26 cellular contexts compared by ENCODE assay signal in genomic region chr17:50066995-50067394, GRCh38. TPM values are rescaled to one million over a fixed set of nuclear protein-coding genes. Genes with fewer than 3 reads are reported as not detected.
DNase-seq lines count a peak whose midpoint lies in the region; ATAC-seq, FAIRE-seq and TF ChIP-seq lines count a peak whose summit lies in the region.
"Had no signal": no experiment of that assay in that cellular context is flagged by ENCODE, and none has a peak within 500 bp of the region (broad histone marks: within the 10 kb centered on the region; RNA-seq: fewer than 3 reads in every experiment).

No MANE protein-coding gene starts in this region.

- peaks cover 73% of the 10 kb centered on the region for H3F3A ChIP-seq in SK-N-SH (replicated peaks; ENCODE audit: insufficient read depth)

- H3K27ac ChIP-seq in SK-N-SH (ENCODE audit: low read depth in 2 of 2, low read length in 1 of 2) (peak overlapping the region in 1 of 2 experiments; percentile 100; a peak in 2 of 4 replicates), Panc1 (ENCODE audit: low read length) (peak overlapping the region; percentile 67), stomach smooth muscle (ENCODE audit: low read length) (peak overlapping the region; percentile 31), pancreas (no peak overlapping the region)
- H3K27ac ChIP-seq: 22Rv1, left lung, upper lobe of right lung had no signal

- no peaks in the 10 kb centered on the region for H3K9me2 ChIP-seq in SK-N-SH

- DNase-seq in SK-N-SH: no peak
- no peak for DNase-seq in Panc1 (ENCODE audit: low read depth, low spot score)
- peak; percentile 46 for DNase-seq in iris pigment epithelial cell (ENCODE audit: low read depth)
- no peak for DNase-seq in activated gamma-delta T cell treated with Interleukin-2 at 50 U/mL for 16 hours
- no peak for DNase-seq in pancreas
- DNase-seq in posterior vena cava (ENCODE audit: low spot score): no peak
- DNase-seq: activated CD4-positive, alpha-beta T cell treated with anti-CD3 and anti-CD28 coated beads, Interleukin-2, amount 50 U/mL, for 1 hour; activated naive CD4-positive, alpha-beta T cell; activated T-cell treated with anti-CD3 and anti-CD28 coated beads, Interleukin-2, amount 50 U/mL, for 48 hours; amniotic stem cell; hippocampal formation; left lung; midbrain; natural killer cell; NCI-H1436 treated with DMSO at 0.1 percent for 48 hours; NCI-H510A; retina; SHP77; stimulated activated CD4-positive, alpha-beta T cell treated with anti-CD3 and anti-CD28 coated beads, Interleukin-12 subunit alpha, Interleukin-12 subunit beta, amount 100 ng/mL, for 4 hours; stimulated activated CD4-positive, alpha-beta T cell treated with anti-CD3 and anti-CD28 coated beads, Interleukin-4, amount 100 ng/mL, for 1 hour; upper lobe of right lung had no signal

- H3K27me3 ChIP-seq in SK-N-SH (ENCODE audit: insufficient read depth): no peaks in the 10 kb centered on the region
- no peaks in the 10 kb centered on the region for H3K27me3 ChIP-seq in Panc1 (ENCODE audit: control insufficient read depth, insufficient read depth, low read length)
- H3K27me3 ChIP-seq in stomach smooth muscle (ENCODE audit: control insufficient read depth in 1 of 2, insufficient read depth in 2 of 2, low read length in 2 of 2): no peaks in the 10 kb centered on the region
- H3K27me3 ChIP-seq in pancreas: no peaks in the 10 kb centered on the region
- H3K27me3 ChIP-seq: gastroesophageal sphincter, left lung, upper lobe of right lung had no signal

- in situ Hi-C loops in Panc1 (cut with HindIII; ENCODE audit: low pct_unique_long_range_greater_than_20kb, low sequenced_read_pairs): no loop called here

- intact Hi-C loops in Panc1 (cut with micrococcal nuclease; ENCODE audit: unreplicated experiment): no loop called here
- intact Hi-C loops in pancreas (cut with DNase I): no loop called here
- intact Hi-C loops in posterior vena cava (cut with DNase I): loop anchor here in 1 of 2 donors (5.0 kb wide), 1 partner anchor 40 kb away; no protein-coding TSS in a partner anchor

- H3K4me2 ChIP-seq in SK-N-SH: peak overlapping the region; percentile 96; the same call in 1 of the 2 replicates

- H3K9me3 ChIP-seq in SK-N-SH: no peaks in the 10 kb centered on the region
- H3K9me3 ChIP-seq in Panc1 (ENCODE audit: control insufficient read depth, insufficient read depth, low read depth, low read length): no peaks in the 10 kb centered on the region
- no peaks in the 10 kb centered on the region for H3K9me3 ChIP-seq in stomach smooth muscle (ENCODE audit: control insufficient read depth in 2 of 2, low read length in 2 of 2)
- no peaks in the 10 kb centered on the region for H3K9me3 ChIP-seq in pancreas
- H3K9me3 ChIP-seq: gastroesophageal sphincter, upper lobe of right lung had no signal

- TSS peak; percentile 43 for BruUV-seq in Panc1 (replicated peaks; lab: Mats Ljungman, UMichigan)

- 94% methylated on average over 2 of the region's 2 CpGs for whole genome bisulfite sequencing in SK-N-SH (ENCODE audit: low lambda C conversion rate)
- 96 to 98% methylated on average over 2 of the region's 2 CpGs for WGBS in pancreas, 2 donors

- TF ChIP-seq EP300 in SK-N-SH (IDR thresholded peaks at IDR 0.05; ENCODE audit: borderline replicate concordance in 1 of 2, low read depth in 1 of 2, low read length in 1 of 2): no peak

- no peak for ATAC-seq in SK-N-SH treated with all-trans-retinoic acid at 6 μM for 48 hours
- ATAC-seq in Panc1: no peak
- ATAC-seq in pancreas: no peak
- ATAC-seq: gastroesophageal sphincter, left lung, natural killer cell, upper lobe of right lung had no signal

- peak overlapping the region; percentile 98; the same call in 1 of the 2 replicates for H3K9ac ChIP-seq in SK-N-SH
- H3K9ac ChIP-seq in stomach smooth muscle (ENCODE audit: low read length in 2 of 2): peak overlapping the region in 1 of 2 donors; percentile 21

- peaks cover 95% of the 10 kb centered on the region for H3K79me2 ChIP-seq in SK-N-SH (ENCODE audit: insufficient read depth)

- peaks cover 40 to 67% of the 10 kb centered on the region in 2 experiments for H3K36me3 ChIP-seq in SK-N-SH (replicated peaks in 1 of 2; ENCODE audit: control insufficient read depth in 1 of 2, insufficient read depth in 2 of 2, low read length in 1 of 2)
- H3K36me3 ChIP-seq in Panc1 (ENCODE audit: control insufficient read depth, insufficient read depth, low read length): peaks cover 23% of the 10 kb centered on the region
- H3K36me3 ChIP-seq in stomach smooth muscle (ENCODE audit: control insufficient read depth in 2 of 2, insufficient read depth in 2 of 2, low read length in 2 of 2): peaks cover 27 to 40% of the 10 kb centered on the region in 2 donors
- H3K36me3 ChIP-seq in pancreas: peaks cover 0 to 12% (median 5%) of the 10 kb centered on the region in 3 donors

- peaks cover 26 to 44% of the 10 kb centered on the region in 2 experiments for H3K4me1 ChIP-seq in SK-N-SH (ENCODE audit: control insufficient read depth in 1 of 2, insufficient read depth in 2 of 2, low read depth in 1 of 2, low read length in 1 of 2)
- peaks cover 47% of the 10 kb centered on the region for H3K4me1 ChIP-seq in Panc1 (ENCODE audit: control insufficient read depth, insufficient read depth, low read length)
- H3K4me1 ChIP-seq in stomach smooth muscle (ENCODE audit: control insufficient read depth, insufficient read depth, low read length): peaks cover 31% of the 10 kb centered on the region
- peaks cover 0 to 9% (median 4%) of the 10 kb centered on the region in 3 donors for H3K4me1 ChIP-seq in pancreas

- H3K4me3 ChIP-seq in SK-N-SH (ENCODE audit: low read depth in 2 of 2, low read length in 1 of 2) (no peak overlapping the region), Panc1 (ENCODE audit: low read depth in 2 of 2, low read length in 2 of 2) (no peak overlapping the region), stomach smooth muscle (ENCODE audit: low read length in 2 of 2) (no peak overlapping the region), pancreas (no peak overlapping the region)
- H3K4me3 ChIP-seq: gastroesophageal sphincter, left lung, upper lobe of right lung had no signal

- TF ChIP-seq CTCF in SK-N-SH (IDR thresholded peaks at IDR 0.05): no peak
- no peak for TF ChIP-seq CTCF in Panc1 (IDR thresholded peaks at IDR 0.05)
- no peak for TF ChIP-seq CTCF in pancreas (IDR thresholded peaks at IDR 0.05)

- H2AFZ ChIP-seq in SK-N-SH (ENCODE audit: low read depth): no peak overlapping the region

- H4K20me1 ChIP-seq in SK-N-SH (ENCODE audit: insufficient read depth): peaks cover 33% of the 10 kb centered on the region

- CTCF ChIA-PET in SK-N-SH (lab: Yijun Ruan, JAX) (interaction anchor here (1.1 to 6.2 kb wide), 11 partner anchors 11 to 190 kb away, joined by 3 to 51 read pairs (median 6); partner anchors contain the start of genes ITGA3 and PDK2), Panc1 (lab: Charles Lee) (interaction anchor here (1.1 kb wide), 1 partner anchor 13 kb away, joined by 3 read pairs; no protein-coding TSS in a partner anchor)

- no peak for TF ChIP-seq RAD21 in SK-N-SH (IDR thresholded peaks at IDR 0.05; ENCODE audit: low read length)

- POLR2A ChIA-PET in SK-N-SH (lab: Yijun Ruan, JAX): interaction anchor here (1.2 kb wide), 1 partner anchor 27 kb away, joined by 3 read pairs; no protein-coding TSS in a partner anchor
- POLR2A ChIA-PET in Panc1 (lab: Charles Lee): no interaction called here

- FAIRE-seq in pancreas (lab: Jason Lieb, UNC): no peak
- FAIRE-seq: endometrium had no signal

TF ChIP-seq in SK-N-SH, 30 proteins besides CTCF, POLR2A, EP300 and RAD21 (continues in another document):
- TF ChIP-seq MEF2A (IDR thresholded peaks at IDR 0.05; ENCODE audit: borderline replicate concordance, low read depth) (no peak), USF1 (IDR thresholded peaks at IDR 0.05; ENCODE audit: borderline replicate concordance, low read depth) (no peak), MAX (IDR thresholded peaks at IDR 0.05; ENCODE audit: low read depth) (no peak)

TF ChIP-seq in SK-N-SH treated with all-trans-retinoic acid at 6 μM for 48 hours, 23 proteins besides CTCF, POLR2A, EP300 and RAD21:
- TF ChIP-seq GLIS3 (CRISPR knock-in tag; IDR thresholded peaks at IDR 0.05): no peak
- TF ChIP-seq TSHZ2 (CRISPR knock-in tag; IDR thresholded peaks at IDR 0.05): no peak
- TF ChIP-seq ZNF70 (CRISPR knock-in tag; IDR thresholded peaks at IDR 0.05): no peak
TF ChIP-seq in SK-N-SH treated with all-trans-retinoic acid at 6 μM for 48 hours: peak in this region for 0.

RNA-seq across cellular contexts. Expression of gene ITGA3, which starts 11.1 kb away (rescaled TPM):
- polyA plus RNA-seq in SK-N-SH (2012; rRNA removed) (543 and 766 TPM in 2 replicates), pancreas (10 to 100 TPM; 28.3 to 35.2 TPM)
- 239 and 423 TPM in 2 replicates for polyA plus RNA-seq in SK-N-SH (2012; cell fraction: cytosol; rRNA removed)
- 1,445 and 1,576 TPM in 2 replicates for polyA plus RNA-seq in SK-N-SH (2012; cell fraction: nucleus; rRNA removed)
- total RNA-seq in Panc1 (2021; ENCODE audit: unreplicated experiment) (439 TPM), pancreas (10 to 100 TPM; 16.8 to 61.2 (median 23.0) TPM), posterior vena cava (10 to 100 TPM; 56.3 to 80.3 TPM)
- 291 TPM for polyA plus RNA-seq in Panc1 (2012; ENCODE audit: insufficient read length)

RNA-seq across cellular contexts. Expression of gene PDK2, which starts 28.2 kb away (rescaled TPM):
- 96.1 and 124 TPM in 2 replicates for polyA plus RNA-seq in SK-N-SH (2012; rRNA removed)
- polyA plus RNA-seq in SK-N-SH (2012; cell fraction: cytosol; rRNA removed): 41.5 and 62.1 TPM in 2 replicates
- polyA plus RNA-seq in SK-N-SH (2012; cell fraction: nucleus; rRNA removed): 123 and 147 TPM in 2 replicates
- total RNA-seq in Panc1 (2021; ENCODE audit: unreplicated experiment): 46.0 TPM
- polyA plus RNA-seq in Panc1 (2012; ENCODE audit: insufficient read length): 79.3 TPM
- 10 to 100 TPM; 15.3 to 50.0 (median 36.2) TPM for total RNA-seq in pancreas
- 10 to 100 TPM; 26.6 to 26.8 TPM for polyA plus RNA-seq in pancreas
- 10 to 100 TPM; 26.0 to 27.7 TPM for total RNA-seq in posterior vena cava

Comparison
In these comparisons a context has a peak if more than half of its experiments do, and no peak if none do; other contexts are left out.
1. H3K27ac ChIP-seq: peak in Panc1 (single experiment) and stomach smooth muscle (single experiment); none in pancreas (0 of 4).